Comparison of ENCODE assay signal across 27 cellular contexts in genomic region chr6:7960141-7960540, GRCh38.
"Had no signal": no experiment of that assay in that cellular context is flagged by ENCODE, and none has a peak within 500 bp of the region (broad histone marks: within the 10 kb centered on the region; RNA-seq: fewer than 3 reads in every experiment).

No MANE protein-coding gene starts in this region.

- H3K27ac ChIP-seq: left lung, lower lobe of right lung, ovary, right atrium auricular region, right lobe of liver, tibial nerve, uterus had no signal

- DNase-seq: hypothalamus; immature natural killer cell; kidney; left colon; left lung; lower lobe of right lung; mammary epithelial cell; mesendoderm; naive thymus-derived CD4-positive, alpha-beta T cell; ovary; right lobe of liver; stimulated activated CD4-positive, alpha-beta T cell treated with anti-CD3 and anti-CD28 coated beads, Interleukin-1b, Interleukin-23, amount 100 ng/mL, for 48 hours; stimulated activated CD4-positive, alpha-beta T cell treated with anti-CD3 and anti-CD28 coated beads, Interleukin-2, amount 100 ng/mL, for 48 hours; stimulated activated CD4-positive, alpha-beta T cell treated with anti-CD3 and anti-CD28 coated beads, Interleukin-4, amount 100 ng/mL, for 4 hours; stimulated activated CD8-positive, alpha-beta memory T cell treated with anti-CD3 and anti-CD28 coated beads, Interleukin-4, amount 100 ng/mL, for 48 hours; stimulated activated naive CD4-positive, alpha-beta T cell treated with Interleukin-2 at 50 U/mL for 16 hours; stimulated activated naive CD8-positive, alpha-beta T cell treated with anti-CD3 and anti-CD28 coated beads, Interleukin-15, amount 100 ng/mL, for 72 hours; substantia nigra; uterus had no signal

- H3K27ac Mint-ChIP-seq: immature natural killer cell; mesothelial cell of epicardium; naive thymus-derived CD4-positive, alpha-beta T cell; natural killer cell treated with Interleukin-12 subunit alpha and Interleukin-12 subunit beta and Interleukin-15 and Interleukin-18, amount 100 ng/mL, for 72 hours; progenitor cell of endocrine pancreas; stimulated activated memory B cell treated with anti-CD40 and anti-IgM and Interleukin-4, amounts not matched to agents 10 μg/mL and 1 μg/mL and 100 μg/mL, for 72 hours; stimulated activated naive CD8-positive, alpha-beta T cell treated with anti-CD3 and anti-CD28 coated beads, Interleukin-15, amount 100 ng/mL, for 72 hours; type B pancreatic cell had no signal

- H3K36me3 ChIP-seq: left lung, lower lobe of right lung, ovary, right atrium auricular region, right lobe of liver, tibial nerve, uterus had no signal

- H3K9me3 Mint-ChIP-seq: immature natural killer cell had no signal

- H3K36me3 Mint-ChIP-seq: immature natural killer cell; mesothelial cell of epicardium; natural killer cell treated with Interleukin-12 subunit alpha and Interleukin-12 subunit beta and Interleukin-15 and Interleukin-18, amount 100 ng/mL, for 72 hours; stimulated activated memory B cell treated with anti-CD40 and anti-IgM and Interleukin-4, amounts not matched to agents 10 μg/mL and 1 μg/mL and 100 μg/mL, for 72 hours; type B pancreatic cell had no signal

- H3K27me3 ChIP-seq: left lung, ovary, right atrium auricular region, right lobe of liver, tibial nerve, uterus had no signal

- ATAC-seq: left lung; lower lobe of right lung; natural killer cell treated with Interleukin-12 subunit alpha and Interleukin-12 subunit beta and Interleukin-15 and Interleukin-18, amount 100 ng/mL, for 72 hours; right lobe of liver had no signal

- H3K27me3 Mint-ChIP-seq: progenitor cell of endocrine pancreas; stimulated activated naive CD8-positive, alpha-beta T cell treated with anti-CD3 and anti-CD28 coated beads, Interleukin-15, amount 100 ng/mL, for 72 hours; type B pancreatic cell had no signal

- H3K4me1 ChIP-seq: left lung, lower lobe of right lung, right atrium auricular region, right lobe of liver, tibial nerve, uterus had no signal

- H3K4me1 Mint-ChIP-seq: immature natural killer cell, mesothelial cell of epicardium had no signal

- H3K4me3 ChIP-seq: left lung, lower lobe of right lung, ovary, right atrium auricular region, right lobe of liver, smooth muscle cell, tibial nerve, uterus had no signal

- H3K4me3 Mint-ChIP-seq: immature natural killer cell; mesothelial cell of epicardium; naive thymus-derived CD4-positive, alpha-beta T cell; natural killer cell treated with Interleukin-12 subunit alpha and Interleukin-12 subunit beta and Interleukin-15 and Interleukin-18, amount 100 ng/mL, for 72 hours; stimulated activated memory B cell treated with anti-CD40 and anti-IgM and Interleukin-4, amounts not matched to agents 10 μg/mL and 1 μg/mL and 100 μg/mL, for 72 hours; stimulated activated naive CD8-positive, alpha-beta T cell treated with anti-CD3 and anti-CD28 coated beads, Interleukin-15, amount 100 ng/mL, for 72 hours; type B pancreatic cell had no signal

- H3K9me3 ChIP-seq: lower lobe of right lung, ovary, right atrium auricular region, right lobe of liver, tibial nerve, uterus had no signal
